In genomic region chr16:14196539-14196938, GRCh38 we compare ENCODE assay signal across 16 cellular contexts.
DNase-seq lines count a peak whose midpoint lies in the region; ATAC-seq, FAIRE-seq and TF ChIP-seq lines count a peak whose summit lies in the region.
"Had no signal": no experiment of that assay in that cellular context is flagged by ENCODE, and none has a peak within 500 bp of the region (broad histone marks: within the 10 kb centered on the region; RNA-seq: fewer than 3 reads in every experiment).

No MANE protein-coding gene starts in this region.

- H3K9me2 ChIP-seq in OCI-LY1 (ENCODE audit: low read depth, low read length): no peaks in the 10 kb centered on the region

- H3K4me1 ChIP-seq in A549 (peaks cover 15% of the 10 kb centered on the region; the same call in 2 of the 3 replicates), OCI-LY1 (ENCODE audit: insufficient read depth, low read length, severe bottlenecking) (peaks cover 24% of the 10 kb centered on the region), small intestine (ENCODE audit: control insufficient read depth in 2 of 2, insufficient read depth in 1 of 2, low read depth in 1 of 2, low read length in 1 of 2) (no peaks in the 10 kb centered on the region)
- H3K4me1 ChIP-seq: breast epithelium had no signal

- no peaks in the 10 kb centered on the region for H3K9me3 Mint-ChIP-seq in activated CD4-positive, alpha-beta memory T cell treated with anti-CD3 and anti-CD28 coated beads, Interleukin-2, amount 10 ng/mL, durations not matched to agents 7 days and 5 days

- TF ChIP-seq RAD21 in A549 (conservative IDR thresholded peaks at IDR 0.05 in 1 of 2, IDR thresholded peaks at IDR 0.05 in 1 of 2): no peak

- H3K27me3 ChIP-seq in OCI-LY1 (ENCODE audit: insufficient read depth, low read length) (no peaks in the 10 kb centered on the region), small intestine (ENCODE audit: control insufficient read depth in 2 of 2, insufficient read depth in 2 of 2, low read length in 2 of 2) (no peaks in the 10 kb centered on the region)
- H3K27me3 ChIP-seq: BE2C, breast epithelium had no signal

- DNase-seq in A549 (ENCODE audit: low read depth in 1 of 2, low spot score in 1 of 2) (no peak), DMS153 (lab: John Stamatoyannopoulos, UW) (peak; percentile 23), foreskin melanocyte (peak; percentile 17), NCI-H2081 treated with DMSO at 0.1 percent for 48 hours (lab: John Stamatoyannopoulos, UW) (no peak), small intestine (no peak)
- no peak for DNase-seq in activated CD4-positive, alpha-beta memory T cell treated with anti-CD3 and anti-CD28 coated beads, Interleukin-2, amount 10 ng/mL, durations not matched to agents 7 days and 5 days
- DNase-seq: activated T-cell treated with anti-CD3 and anti-CD28 coated beads, Interleukin-2, amount 50 U/mL, for 72 hours; BE2C; KG1; psoas muscle; SIG-M5; stimulated activated CD4-positive, alpha-beta T cell treated with anti-CD3 and anti-CD28 coated beads, Interleukin-2, amount 100 ng/mL, for 24 hours; stimulated activated naive B cell treated with anti-CD40 and anti-IgM and Interleukin-4, amounts not matched to agents 10 μg/mL and 1 μg/mL and 100 μg/mL, for 72 hours had no signal

- H3K27ac ChIP-seq in A549: no peak overlapping the region
- no peak overlapping the region for H3K27ac ChIP-seq in OCI-LY1 (ENCODE audit: low read depth, low read length, poor library complexity, severe bottlenecking)
- H3K27ac ChIP-seq in small intestine (ENCODE audit: low read depth in 1 of 2, low read length in 1 of 2): no peak overlapping the region
- H3K27ac ChIP-seq: breast epithelium, psoas muscle had no signal

- H3K36me3 Mint-ChIP-seq in activated CD4-positive, alpha-beta memory T cell treated with anti-CD3 and anti-CD28 coated beads, Interleukin-2, amount 10 ng/mL, durations not matched to agents 7 days and 5 days (ENCODE audit: low read depth): no peaks in the 10 kb centered on the region

- H2AFZ ChIP-seq in OCI-LY1 (ENCODE audit: low read length): no peak overlapping the region

- POLR2A ChIA-PET in A549 (lab: Yijun Ruan, JAX): interaction anchor here (0.8 kb wide), 1 partner anchor 247 kb away, joined by 4 read pairs; no protein-coding TSS in a partner anchor
- POLR2A ChIA-PET in activated CD4-positive, alpha-beta memory T cell treated with anti-CD3 and anti-CD28 coated beads, Interleukin-2, amount 10 ng/mL, durations not matched to agents 7 days and 5 days (lab: Charles Lee): interaction anchor here (0.9 kb wide), 1 partner anchor 10 kb away, joined by 4 read pairs; no protein-coding TSS in a partner anchor

- TF ChIP-seq CTCF in A549 (IDR thresholded peaks at IDR 0.05) (no peak), OCI-LY1 (IDR thresholded peaks at IDR 0.05; ENCODE audit: low read length) (no peak)

- H4K20me1 ChIP-seq in OCI-LY1 (ENCODE audit: insufficient read depth, low read length): no peaks in the 10 kb centered on the region

- no peak for ATAC-seq in A549
- ATAC-seq in HG03442 (IDR thresholded peaks at IDR 0.05; ENCODE audit: unreplicated experiment): no peak
- ATAC-seq: activated T-cell treated with anti-CD3 and anti-CD28 coated beads, Interleukin-2, amount 50 U/mL, for 72 hours; psoas muscle; stimulated activated naive B cell treated with anti-CD40 and anti-IgM and Interleukin-4, amounts not matched to agents 10 μg/mL and 1 μg/mL and 100 μg/mL, for 72 hours had no signal

- CTCF ChIA-PET in A549 (lab: Yijun Ruan, JAX): interaction anchor here (1.2 kb wide), 2 partner anchors 9 to 12 kb away, joined by 3 to 5 read pairs; no protein-coding TSS in a partner anchor
- CTCF ChIA-PET in activated CD4-positive, alpha-beta memory T cell treated with anti-CD3 and anti-CD28 coated beads, Interleukin-2, amount 10 ng/mL, durations not matched to agents 7 days and 5 days (lab: Charles Lee): interaction anchor here (1.0 kb wide), 1 partner anchor 273 kb away, joined by 4 read pairs; no protein-coding TSS in a partner anchor

- TF ChIP-seq POLR2A in A549 (IDR thresholded peaks at IDR 0.05; ENCODE audit: low read length): no peak

- no peak for TF ChIP-seq EP300 in A549 (IDR thresholded peaks at IDR 0.05)

- no peaks in the 10 kb centered on the region for H3K27me3 Mint-ChIP-seq in activated CD4-positive, alpha-beta memory T cell treated with anti-CD3 and anti-CD28 coated beads, Interleukin-2, amount 10 ng/mL, durations not matched to agents 7 days and 5 days
- H3K27me3 Mint-ChIP-seq: stimulated activated naive B cell treated with anti-CD40 and anti-IgM and Interleukin-4, amounts not matched to agents 10 μg/mL and 1 μg/mL and 100 μg/mL, for 72 hours had no signal

- H3F3A ChIP-seq in OCI-LY1 (ENCODE audit: insufficient read depth, low read length): no peaks in the 10 kb centered on the region

- H3K4me2 ChIP-seq in A549 (0 out of 3 replicates have a peak overlapping the region, but pooled peaks have one; percentile 2), OCI-LY1 (ENCODE audit: low read length) (peak overlapping the region; percentile 9; the same call in 1 of the 2 replicates)

- H3K9me3 ChIP-seq in A549: no peaks in the 10 kb centered on the region
- no peaks in the 10 kb centered on the region for H3K9me3 ChIP-seq in OCI-LY1 (ENCODE audit: low read length)
- no peaks in the 10 kb centered on the region for H3K9me3 ChIP-seq in small intestine (ENCODE audit: control insufficient read depth, low read depth)
- H3K9me3 ChIP-seq: BE2C, breast epithelium, psoas muscle had no signal

- FAIRE-seq in A549 (lab: Jason Lieb, UNC) (no peak), small intestine (lab: Jason Lieb, UNC) (no peak)

- H3K4me3 ChIP-seq in A549: no peak overlapping the region
- no peak overlapping the region for H3K4me3 ChIP-seq in OCI-LY1 (ENCODE audit: low read depth, low read length, poor library complexity, severe bottlenecking)
- no peak overlapping the region for H3K4me3 ChIP-seq in small intestine (ENCODE audit: low read depth in 1 of 2, low read length in 2 of 2)
- H3K4me3 ChIP-seq: breast epithelium, psoas muscle had no signal

- H3K27ac Mint-ChIP-seq in activated CD4-positive, alpha-beta memory T cell treated with anti-CD3 and anti-CD28 coated beads, Interleukin-2, amount 10 ng/mL, durations not matched to agents 7 days and 5 days: no peak overlapping the region
- H3K27ac Mint-ChIP-seq: stimulated activated naive B cell treated with anti-CD40 and anti-IgM and Interleukin-4, amounts not matched to agents 10 μg/mL and 1 μg/mL and 100 μg/mL, for 72 hours had no signal

- no peak overlapping the region for H3K9ac ChIP-seq in OCI-LY1 (ENCODE audit: low read length)

- H3K4me1 Mint-ChIP-seq in activated CD4-positive, alpha-beta memory T cell treated with anti-CD3 and anti-CD28 coated beads, Interleukin-2, amount 10 ng/mL, durations not matched to agents 7 days and 5 days: peaks cover 17% of the 10 kb centered on the region

- no peaks in the 10 kb centered on the region for H3K79me2 ChIP-seq in OCI-LY1 (ENCODE audit: insufficient read depth, low read length)

- no peak overlapping the region for H3K4me3 Mint-ChIP-seq in activated CD4-positive, alpha-beta memory T cell treated with anti-CD3 and anti-CD28 coated beads, Interleukin-2, amount 10 ng/mL, durations not matched to agents 7 days and 5 days
- H3K4me3 Mint-ChIP-seq: activated T-cell treated with anti-CD3 and anti-CD28 coated beads, Interleukin-2, amount 50 U/mL, for 72 hours; stimulated activated naive B cell treated with anti-CD40 and anti-IgM and Interleukin-4, amounts not matched to agents 10 μg/mL and 1 μg/mL and 100 μg/mL, for 72 hours had no signal

- H3K36me3 ChIP-seq in OCI-LY1 (ENCODE audit: insufficient read depth, low read length) (no peaks in the 10 kb centered on the region), small intestine (ENCODE audit: control insufficient read depth in 2 of 2, insufficient read depth in 2 of 2, low read length in 2 of 2) (no peaks in the 10 kb centered on the region)
- H3K36me3 ChIP-seq: BE2C, breast epithelium had no signal

TF ChIP-seq in A549, 52 proteins besides CTCF, POLR2A, EP300 and RAD21:
- TF ChIP-seq JUNB (IDR thresholded peaks at IDR 0.05): no peak
- TF ChIP-seq FOSB (CRISPR knock-in tag; IDR thresholded peaks at IDR 0.05): no peak
- no peak for TF ChIP-seq ATOH8 (CRISPR knock-in tag; IDR thresholded peaks at IDR 0.05; ENCODE audit: low read depth)
- no peak for TF ChIP-seq ZC3H11A (IDR thresholded peaks at IDR 0.05)
- no peak for TF ChIP-seq TP53 (CRISPR knock-in tag; IDR thresholded peaks at IDR 0.05)
- no peak for TF ChIP-seq E2F6 (IDR thresholded peaks at IDR 0.05; ENCODE audit: borderline replicate concordance, low read depth)
- no peak for TF ChIP-seq NR3C1 (IDR thresholded peaks at IDR 0.05)
- no peak for TF ChIP-seq MYC (IDR thresholded peaks at IDR 0.05; ENCODE audit: borderline replicate concordance, low read length)
- no peak for TF ChIP-seq USF2 (IDR thresholded peaks at IDR 0.05)
- TF ChIP-seq FOSL2 (IDR thresholded peaks at IDR 0.05): no peak
- no peak for TF ChIP-seq FOSL2 (CRISPR knock-in tag; IDR thresholded peaks at IDR 0.05)
- no peak for TF ChIP-seq RNF2 (IDR thresholded peaks at IDR 0.05; ENCODE audit: borderline replicate concordance, low read depth)
- no peak for TF ChIP-seq RARB (CRISPR knock-in tag; IDR thresholded peaks at IDR 0.05)

Comparison
In these comparisons a context has a peak if more than half of its experiments do, and no peak if none do; other contexts are left out.
1. DNase-seq: peak in DMS153 (single experiment) and foreskin melanocyte (single experiment); none in A549 (0 of 2), NCI-H2081 treated with DMSO at 0.1 percent for 48 hours (single experiment), small intestine (single experiment) and activated CD4-positive, alpha-beta memory T cell treated with anti-CD3 and anti-CD28 coated beads, Interleukin-2, amount 10 ng/mL, durations not matched to agents 7 days and 5 days (single experiment).